Comparison of ENCODE assay signal across 9 cellular contexts in genomic region chr1:40860706-40861226, GRCh38. TPM values are rescaled to one million over a fixed set of nuclear protein-coding genes. Genes with fewer than 3 reads are reported as not detected.
DNase-seq lines count a peak whose midpoint lies in the region; ATAC-seq and TF ChIP-seq lines count a peak whose summit lies in the region.
"Had no signal": no experiment of that assay in that cellular context is flagged by ENCODE, and none has a peak within 500 bp of the region (broad histone marks: within the 10 kb centered on the region; RNA-seq: fewer than 3 reads in every experiment).

No MANE protein-coding gene starts in this region.

- POLR2A ChIA-PET in activated CD4-positive, alpha-beta T cell treated with anti-CD3 and anti-CD28 coated beads, Interleukin-2, amount 10 ng/mL, durations not matched to agents 7 days and 5 days (lab: Charles Lee), result no interaction called here

- 26% methylated on average over 10 of the region's 10 CpGs; no CpG with 5 or more reads in 1 of the 2 donors for WGBS in transverse colon (ENCODE audit: low coverage in 1 of 2), 2 donors

- peaks cover 4 to 27% (median 20%) of the 10 kb centered on the region in 4 donors for H3K4me1 ChIP-seq in transverse colon

- CTCF ChIA-PET in activated CD4-positive, alpha-beta T cell treated with anti-CD3 and anti-CD28 coated beads, Interleukin-2, amount 10 ng/mL, durations not matched to agents 7 days and 5 days (lab: Charles Lee), result interaction anchor here (0.6 to 2.3 kb wide), 4 partner anchors 11 to 87 kb away, joined by 3 to 8 read pairs (median 4); no protein-coding TSS in a partner anchor

- H3K4me3 ChIP-seq in transverse colon, result peak overlapping the region; percentile 37 to 83 (median 74)
- H3K4me3 ChIP-seq: mucosa of descending colon had no signal

- no peak for TF ChIP-seq POLR2A in transverse colon (IDR thresholded peaks at IDR 0.05)

- TF ChIP-seq CTCF in transverse colon (IDR thresholded peaks at IDR 0.05), result no peak

- peaks cover 4% of the 10 kb centered on the region for H3K27me3 ChIP-seq in transverse colon

- no peak for TF ChIP-seq EP300 in transverse colon (IDR thresholded peaks at IDR 0.05; ENCODE audit: low read depth)

- no peaks in the 10 kb centered on the region for H3K36me3 ChIP-seq in transverse colon

- H3K4me3 Mint-ChIP-seq in activated CD4-positive, alpha-beta T cell treated with anti-CD3 and anti-CD28 coated beads, Interleukin-2, amount 10 ng/mL, durations not matched to agents 7 days and 5 days, result peak overlapping the region; percentile 72
- H3K4me3 Mint-ChIP-seq in central memory CD8-positive, alpha-beta T cell, result peak overlapping the region; percentile 84

- no peaks in the 10 kb centered on the region for H3K9me3 Mint-ChIP-seq in activated CD4-positive, alpha-beta T cell treated with anti-CD3 and anti-CD28 coated beads, Interleukin-2, amount 10 ng/mL, durations not matched to agents 7 days and 5 days
- no peaks in the 10 kb centered on the region for H3K9me3 Mint-ChIP-seq in central memory CD8-positive, alpha-beta T cell

- H3K36me3 Mint-ChIP-seq in activated CD4-positive, alpha-beta T cell treated with anti-CD3 and anti-CD28 coated beads, Interleukin-2, amount 10 ng/mL, durations not matched to agents 7 days and 5 days (ENCODE audit: low read depth), result peaks cover 2% of the 10 kb centered on the region
- peaks cover 5% of the 10 kb centered on the region for H3K36me3 Mint-ChIP-seq in central memory CD8-positive, alpha-beta T cell (ENCODE audit: insufficient read depth)

- ATAC-seq in central memory CD8-positive, alpha-beta T cell (replicated peaks; ENCODE audit: extremely low read depth, poor library complexity, severe bottlenecking), result no peak
- ATAC-seq in GM21526 (IDR thresholded peaks at IDR 0.05; ENCODE audit: low FRiP score, unreplicated experiment) (no peak), HG03159 (IDR thresholded peaks at IDR 0.05; ENCODE audit: unreplicated experiment) (no peak)

- in situ Hi-C loops in transverse colon (cut with MboI; ENCODE audit: low pct_ligation_motif_present in 1 of 4, low pct_unique_long_range_greater_than_20kb in 1 of 4, low sequenced_read_pairs in 3 of 4), result no loop called here
- in situ Hi-C loops in ACHN (cut with HindIII; ENCODE audit: low pct_ligation_motif_present, low pct_unique_long_range_greater_than_20kb, low sequenced_read_pairs), result no loop called here

- no peaks in the 10 kb centered on the region for H3K9me3 ChIP-seq in transverse colon
- H3K9me3 ChIP-seq: mucosa of descending colon had no signal

- peaks cover 22% of the 10 kb centered on the region for H3K4me1 Mint-ChIP-seq in activated CD4-positive, alpha-beta T cell treated with anti-CD3 and anti-CD28 coated beads, Interleukin-2, amount 10 ng/mL, durations not matched to agents 7 days and 5 days
- H3K4me1 Mint-ChIP-seq in central memory CD8-positive, alpha-beta T cell, result peaks cover 12% of the 10 kb centered on the region

- peaks cover 31% of the 10 kb centered on the region for H3K27me3 Mint-ChIP-seq in activated CD4-positive, alpha-beta T cell treated with anti-CD3 and anti-CD28 coated beads, Interleukin-2, amount 10 ng/mL, durations not matched to agents 7 days and 5 days
- H3K27me3 Mint-ChIP-seq in central memory CD8-positive, alpha-beta T cell, result no peaks in the 10 kb centered on the region

- no peak for DNase-seq in activated CD4-positive, alpha-beta T cell treated with anti-CD3 and anti-CD28 coated beads, Interleukin-2, amount 10 ng/mL, durations not matched to agents 7 days and 5 days
- DNase-seq in activated CD4-positive, alpha-beta T cell treated with anti-CD3 and anti-CD28 coated beads, Interleukin-2, amount 50 U/mL, for 4 hours, result no peak
- DNase-seq in central memory CD8-positive, alpha-beta T cell (ENCODE audit: low spot score in 2 of 2), result no peak
- DNase-seq in medulla oblongata (ENCODE audit: extremely low spot score) (peak; percentile 38), transverse colon (no peak), ACHN (no peak)

- intact Hi-C loops in transverse colon (cut with DNase I; ENCODE audit: low total_unique reads), result no loop called here

- H3K27ac Mint-ChIP-seq in activated CD4-positive, alpha-beta T cell treated with anti-CD3 and anti-CD28 coated beads, Interleukin-2, amount 10 ng/mL, durations not matched to agents 7 days and 5 days, result peak overlapping the region; percentile 87
- peak overlapping the region; percentile 78 for H3K27ac Mint-ChIP-seq in central memory CD8-positive, alpha-beta T cell (ENCODE audit: low read depth)

- peak overlapping the region; percentile 83 to 94 (median 88) for H3K27ac ChIP-seq in transverse colon

RNA-seq across cellular contexts. Expression of gene CITED4, which starts 1.4 kb away (rescaled TPM):
- 1 to 10 TPM; 4.1 to 6.8 TPM for total RNA-seq in activated CD4-positive, alpha-beta T cell treated with anti-CD3 and anti-CD28 coated beads, Interleukin-2, amount 10 ng/mL, durations not matched to agents 7 days and 5 days
- total RNA-seq in transverse colon, result 10 to 100 TPM in 3 of 4 donors, 1 to 10 TPM in 1; 7.6 to 30.1 (median 16.5) TPM
